9 cellular contexts compared by ENCODE assay signal in genomic region chr1:208131631-208132286, GRCh38.
DNase-seq lines count a peak whose midpoint lies in the region; ATAC-seq and TF ChIP-seq lines count a peak whose summit lies in the region.
"Had no signal": no experiment of that assay in that cellular context is flagged by ENCODE, and none has a peak within 500 bp of the region (broad histone marks: within the 10 kb centered on the region; RNA-seq: fewer than 3 reads in every experiment).

No MANE protein-coding gene starts in this region.

- intact Hi-C loops in psoas muscle (cut with DNase I), result loop anchor here (2.0 to 5.0 kb wide), 2 partner anchors 111 kb away; partner anchors contain the start of gene PLXNA2 (in 1 of the 2)

- TF ChIP-seq CTCF in WTC11 (IDR thresholded peaks at IDR 0.05) (no peak), psoas muscle (IDR thresholded peaks at IDR 0.05) (no peak)

- H3K27me3 Mint-ChIP-seq in WTC11 (ENCODE audit: low read depth), result peaks cover 20% of the 10 kb centered on the region

- peaks cover 65% of the 10 kb centered on the region for H3K4me1 Mint-ChIP-seq in WTC11

- H3K4me1 ChIP-seq in psoas muscle, result peaks cover 59% of the 10 kb centered on the region

- POLR2A ChIA-PET in WTC11 (lab: Charles Lee), result interaction anchor here (0.9 to 1.0 kb wide), 2 partner anchors 13 to 106 kb away, joined by 3 read pairs; no protein-coding TSS in a partner anchor

- H3K4me3 ChIP-seq in psoas muscle, result no peak overlapping the region
- H3K4me3 ChIP-seq: uterus had no signal

- no peaks in the 10 kb centered on the region for H3K36me3 ChIP-seq in psoas muscle (ENCODE audit: insufficient read depth in 1 of 2, low read depth in 1 of 2)
- H3K36me3 ChIP-seq: uterus had no signal

- H3K9me3 Mint-ChIP-seq in WTC11, result no peaks in the 10 kb centered on the region
- H3K9me3 Mint-ChIP-seq: activated T-helper 1 cell treated with anti-CD3 and anti-CD28 coated beads, Interleukin-12 subunit alpha, Interleukin-12 subunit beta, Interleukin-2, Interleukin-4 antibody, amounts not matched to agents 30 ng/mL and 10 ng/mL and 1 ng/mL, durations not matched to agents 14 hours and 24 hours and 36 hours had no signal

- H3K27me3 ChIP-seq in psoas muscle (ENCODE audit: insufficient read depth in 3 of 3, low read length in 2 of 3), result no peaks in the 10 kb centered on the region
- H3K27me3 ChIP-seq: uterus had no signal

- 56 to 65% (median 62%) methylated on average over 15 of the region's 15 CpGs for WGBS in psoas muscle, 3 donors

- H3K36me3 Mint-ChIP-seq in WTC11, result no peaks in the 10 kb centered on the region

- no peaks in the 10 kb centered on the region for H3K9me3 ChIP-seq in psoas muscle
- H3K9me3 ChIP-seq: uterus had no signal

- no peak overlapping the region for H3K27ac Mint-ChIP-seq in WTC11
- H3K27ac Mint-ChIP-seq: activated T-helper 1 cell treated with anti-CD3 and anti-CD28 coated beads, Interleukin-12 subunit alpha, Interleukin-12 subunit beta, Interleukin-2, Interleukin-4 antibody, amounts not matched to agents 30 ng/mL and 10 ng/mL and 1 ng/mL, durations not matched to agents 14 hours and 24 hours and 36 hours had no signal

- no peak for DNase-seq in WTC11 (ENCODE audit: low spot score)
- DNase-seq in psoas muscle, result no peak
- no peak for DNase-seq in OCI-M1 (lab: John Stamatoyannopoulos, UW)
- no peak for DNase-seq in amniotic stem cell (lab: John Stamatoyannopoulos, UW)
- no peak for DNase-seq in NK-92 treated with Interleukin-12 subunit alpha and Interleukin-12 subunit beta, amount 100 ng/mL, for 24 hours (lab: John Stamatoyannopoulos, UW)

- CTCF ChIA-PET in WTC11 (lab: Charles Lee), result interaction anchor here (0.6 to 6.5 kb wide), 49 partner anchors 8 to 1445 kb away, joined by 3 to 78 read pairs (median 6); partner anchors contain the start of gene PLXNA2

- peak overlapping the region; percentile 55 for H3K4me3 Mint-ChIP-seq in WTC11
- H3K4me3 Mint-ChIP-seq: activated T-helper 1 cell treated with anti-CD3 and anti-CD28 coated beads, Interleukin-12 subunit alpha, Interleukin-12 subunit beta, Interleukin-2, Interleukin-4 antibody, amounts not matched to agents 30 ng/mL and 10 ng/mL and 1 ng/mL, durations not matched to agents 14 hours and 24 hours and 36 hours had no signal

- ATAC-seq in GM19455 (IDR thresholded peaks at IDR 0.05; ENCODE audit: unreplicated experiment) (peak; percentile 28), HG02870 (IDR thresholded peaks at IDR 0.05; ENCODE audit: unreplicated experiment) (peak; percentile 42), WTC11 (peak; percentile 23), psoas muscle (peak in 1 of 4 donors; percentile 2)

- peak overlapping the region; percentile 57 for H3K27ac ChIP-seq in psoas muscle
- H3K27ac ChIP-seq: uterus had no signal

TF ChIP-seq in WTC11, 78 proteins besides CTCF, POLR2A, EP300 and RAD21:
- TF ChIP-seq GRHL2 (CRISPR knock-in tag; IDR thresholded peaks at IDR 0.05; ENCODE audit: insufficient replicate concordance, severe bottlenecking), result no peak
- peak; percentile 63 for TF ChIP-seq ZNF423 (CRISPR knock-in tag; IDR thresholded peaks at IDR 0.05)
TF ChIP-seq in WTC11: peak in this region for 1.
